15 cellular contexts compared by ENCODE assay signal in the genomic region with DNA sequence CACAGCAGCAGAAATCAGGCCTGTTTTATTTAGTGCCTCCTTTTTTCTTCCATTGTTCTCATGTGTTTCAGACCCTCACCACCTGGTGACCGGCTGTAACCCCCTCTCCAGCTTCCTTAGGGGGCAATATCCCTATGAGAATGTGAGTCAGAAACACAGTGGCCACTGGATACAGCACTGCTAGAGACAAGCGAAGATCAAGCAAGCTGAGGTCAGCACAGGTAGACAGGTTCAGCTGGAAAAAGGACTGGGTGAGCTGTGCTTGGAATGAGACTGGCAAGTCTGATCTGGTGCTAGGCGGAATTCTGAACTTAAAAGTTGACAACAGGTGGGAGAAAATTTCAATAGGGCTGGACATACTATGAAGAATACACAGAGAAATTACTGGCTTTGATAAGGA.
A peak's percentile ranks its signal among the peaks of the same experiment; 100 is the strongest.
DNase-seq lines count a peak whose midpoint lies in the region; ATAC-seq and TF ChIP-seq lines count a peak whose summit lies in the region.
"Had no signal": no experiment of that assay in that cellular context is flagged by ENCODE, and none has a peak within 500 bp of the region (broad histone marks: within the 10 kb centered on the region; RNA-seq: fewer than 3 reads in every experiment).

No MANE protein-coding gene starts in this region.

- no peaks in the 10 kb centered on the region for H3K36me3 Mint-ChIP-seq in neural progenitor cell
- H3K36me3 Mint-ChIP-seq: CD14-positive monocyte; CD4-positive, alpha-beta memory T cell had no signal

- H3K27me3 Mint-ChIP-seq in neural progenitor cell (ENCODE audit: insufficient read depth, low read depth) = peaks cover 2% of the 10 kb centered on the region

- no peaks in the 10 kb centered on the region for H3K4me1 ChIP-seq in neural progenitor cell
- H3K4me1 ChIP-seq: BLaER1 had no signal

- DNase-seq in epithelial cell of esophagus (ENCODE audit: low read depth) = peak; percentile 44
- peak; percentile 60 for DNase-seq in islet precursor cell
- no peak for DNase-seq in neural progenitor cell (ENCODE audit: low spot score)
- DNase-seq in HK-2 (ENCODE audit: unreplicated experiment) = no peak
- no peak for DNase-seq in activated T-cell treated with anti-CD3 and anti-CD28 coated beads, Interleukin-2, amount 50 U/mL, for 1 hour
- no peak for DNase-seq in DMS 273 (lab: John Stamatoyannopoulos, UW; ENCODE audit: unreplicated experiment)
- DNase-seq: 8988T; CD4-positive, alpha-beta memory T cell; GF-D8; GM23248; HCEC 1CT had no signal

- H3K9ac ChIP-seq in neural progenitor cell = no peak overlapping the region
- H3K9ac ChIP-seq: BLaER1, GM23248 had no signal

- ATAC-seq in HG02852 (IDR thresholded peaks at IDR 0.05; ENCODE audit: unreplicated experiment) (peak; percentile 4), SK-N-SH treated with all-trans-retinoic acid at 6 μM for 48 hours (no peak)

- TF ChIP-seq CTCF in epithelial cell of esophagus (IDR thresholded peaks at IDR 0.05; ENCODE audit: insufficient read depth, low read depth, low read length, missing control alignments) = no peak
- no peak for TF ChIP-seq CTCF in neural progenitor cell (IDR thresholded peaks at IDR 0.05)

- H3K4me1 Mint-ChIP-seq in neural progenitor cell = peaks cover 3% of the 10 kb centered on the region
- H3K4me1 Mint-ChIP-seq: CD14-positive monocyte had no signal

- no peaks in the 10 kb centered on the region for H3K36me3 ChIP-seq in neural progenitor cell
- H3K36me3 ChIP-seq: BLaER1 had no signal

- H2AFZ ChIP-seq in neural progenitor cell (replicated peaks) = peak overlapping the region; percentile 42
- H2AFZ ChIP-seq: GM23248 had no signal

- H3K9me3 Mint-ChIP-seq in neural progenitor cell = peaks cover 11% of the 10 kb centered on the region

- H3K27ac Mint-ChIP-seq in neural progenitor cell = no peak overlapping the region
- H3K27ac Mint-ChIP-seq: CD14-positive monocyte; CD4-positive, alpha-beta memory T cell had no signal

- H3K4me3 ChIP-seq in epithelial cell of esophagus (ENCODE audit: low read length) = no peak overlapping the region
- no peak overlapping the region for H3K4me3 ChIP-seq in neural progenitor cell
- H3K4me3 ChIP-seq: BLaER1, GM23248 had no signal

- no peak overlapping the region for H3K4me3 Mint-ChIP-seq in neural progenitor cell
- H3K4me3 Mint-ChIP-seq: CD14-positive monocyte; CD4-positive, alpha-beta memory T cell had no signal

- no peaks in the 10 kb centered on the region for H3K79me2 ChIP-seq in neural progenitor cell (ENCODE audit: low read depth)

- no peaks in the 10 kb centered on the region for H3F3A ChIP-seq in neural progenitor cell (ENCODE audit: low read depth)

- H3K4me2 ChIP-seq in neural progenitor cell = no peak overlapping the region
- H3K4me2 ChIP-seq: BLaER1 had no signal

- no peak overlapping the region for H3K27ac ChIP-seq in neural progenitor cell
- H3K27ac ChIP-seq: BLaER1, GM23248 had no signal

- no peaks in the 10 kb centered on the region for H4K20me1 ChIP-seq in neural progenitor cell (ENCODE audit: low read depth)
- H4K20me1 ChIP-seq: BLaER1 had no signal

- no peaks in the 10 kb centered on the region for H3K27me3 ChIP-seq in neural progenitor cell
- H3K27me3 ChIP-seq: BLaER1 had no signal

- no peaks in the 10 kb centered on the region for H3K9me3 ChIP-seq in neural progenitor cell (ENCODE audit: low read depth)

TF ChIP-seq in SK-N-SH treated with all-trans-retinoic acid at 6 μM for 48 hours, 23 proteins besides CTCF, POLR2A, EP300 and RAD21:
- TF ChIP-seq, protein P1, sequence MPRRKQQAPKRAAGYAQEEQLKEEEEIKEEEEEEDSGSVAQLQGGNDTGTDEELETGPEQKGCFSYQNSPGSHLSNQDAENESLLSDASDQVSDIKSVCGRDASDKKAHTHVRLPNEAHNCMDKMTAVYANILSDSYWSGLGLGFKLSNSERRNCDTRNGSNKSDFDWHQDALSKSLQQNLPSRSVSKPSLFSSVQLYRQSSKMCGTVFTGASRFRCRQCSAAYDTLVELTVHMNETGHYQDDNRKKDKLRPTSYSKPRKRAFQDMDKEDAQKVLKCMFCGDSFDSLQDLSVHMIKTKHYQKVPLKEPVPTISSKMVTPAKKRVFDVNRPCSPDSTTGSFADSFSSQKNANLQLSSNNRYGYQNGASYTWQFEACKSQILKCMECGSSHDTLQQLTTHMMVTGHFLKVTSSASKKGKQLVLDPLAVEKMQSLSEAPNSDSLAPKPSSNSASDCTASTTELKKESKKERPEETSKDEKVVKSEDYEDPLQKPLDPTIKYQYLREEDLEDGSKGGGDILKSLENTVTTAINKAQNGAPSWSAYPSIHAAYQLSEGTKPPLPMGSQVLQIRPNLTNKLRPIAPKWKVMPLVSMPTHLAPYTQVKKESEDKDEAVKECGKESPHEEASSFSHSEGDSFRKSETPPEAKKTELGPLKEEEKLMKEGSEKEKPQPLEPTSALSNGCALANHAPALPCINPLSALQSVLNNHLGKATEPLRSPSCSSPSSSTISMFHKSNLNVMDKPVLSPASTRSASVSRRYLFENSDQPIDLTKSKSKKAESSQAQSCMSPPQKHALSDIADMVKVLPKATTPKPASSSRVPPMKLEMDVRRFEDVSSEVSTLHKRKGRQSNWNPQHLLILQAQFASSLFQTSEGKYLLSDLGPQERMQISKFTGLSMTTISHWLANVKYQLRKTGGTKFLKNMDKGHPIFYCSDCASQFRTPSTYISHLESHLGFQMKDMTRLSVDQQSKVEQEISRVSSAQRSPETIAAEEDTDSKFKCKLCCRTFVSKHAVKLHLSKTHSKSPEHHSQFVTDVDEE (CRISPR knock-in tag; IDR thresholded peaks at IDR 0.05) = no peak
- TF ChIP-seq ZC3H10 (CRISPR knock-in tag; IDR thresholded peaks at IDR 0.05) = no peak
- no peak for TF ChIP-seq ESRRG (CRISPR knock-in tag; IDR thresholded peaks at IDR 0.05)
- no peak for TF ChIP-seq ZNF8 (CRISPR knock-in tag; IDR thresholded peaks at IDR 0.05)
- no peak for TF ChIP-seq CSDC2 (CRISPR knock-in tag; IDR thresholded peaks at IDR 0.05)
- TF ChIP-seq, protein P2, sequence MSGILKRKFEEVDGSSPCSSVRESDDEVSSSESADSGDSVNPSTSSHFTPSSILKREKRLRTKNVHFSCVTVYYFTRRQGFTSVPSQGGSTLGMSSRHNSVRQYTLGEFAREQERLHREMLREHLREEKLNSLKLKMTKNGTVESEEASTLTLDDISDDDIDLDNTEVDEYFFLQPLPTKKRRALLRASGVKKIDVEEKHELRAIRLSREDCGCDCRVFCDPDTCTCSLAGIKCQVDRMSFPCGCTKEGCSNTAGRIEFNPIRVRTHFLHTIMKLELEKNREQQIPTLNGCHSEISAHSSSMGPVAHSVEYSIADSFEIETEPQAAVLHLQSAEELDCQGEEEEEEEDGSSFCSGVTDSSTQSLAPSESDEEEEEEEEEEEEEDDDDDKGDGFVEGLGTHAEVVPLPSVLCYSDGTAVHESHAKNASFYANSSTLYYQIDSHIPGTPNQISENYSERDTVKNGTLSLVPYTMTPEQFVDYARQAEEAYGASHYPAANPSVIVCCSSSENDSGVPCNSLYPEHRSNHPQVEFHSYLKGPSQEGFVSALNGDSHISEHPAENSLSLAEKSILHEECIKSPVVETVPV (CRISPR knock-in tag; IDR thresholded peaks at IDR 0.05) = no peak
- TF ChIP-seq ZFP3 (CRISPR knock-in tag; IDR thresholded peaks at IDR 0.05) = no peak
- TF ChIP-seq PPARA (CRISPR knock-in tag; IDR thresholded peaks at IDR 0.05; ENCODE audit: borderline replicate concordance) = no peak
- TF ChIP-seq OSR1 (CRISPR knock-in tag; IDR thresholded peaks at IDR 0.05) = no peak
- no peak for TF ChIP-seq RARB (CRISPR knock-in tag; IDR thresholded peaks at IDR 0.05)

Comparison
In these comparisons a context has a peak if more than half of its experiments do, and no peak if none do; other contexts are left out.
1. DNase-seq: peak in epithelial cell of esophagus (single experiment) and islet precursor cell (single experiment); none in neural progenitor cell (single experiment), HK-2 (single experiment), activated T-cell treated with anti-CD3 and anti-CD28 coated beads, Interleukin-2, amount 50 U/mL, for 1 hour (single experiment) and DMS 273 (single experiment).